In genomic region chr14:55512421-55512820, GRCh38 we compare ENCODE assay signal across 29 cellular contexts.
A peak's percentile ranks its signal among the peaks of the same experiment; 100 is the strongest.
DNase-seq lines count a peak whose midpoint lies in the region; TF ChIP-seq lines count a peak whose summit lies in the region.
"Had no signal": no experiment of that assay in that cellular context is flagged by ENCODE, and none has a peak within 500 bp of the region (broad histone marks: within the 10 kb centered on the region; RNA-seq: fewer than 3 reads in every experiment).

No MANE protein-coding gene starts in this region.

- peaks cover 16% of the 10 kb centered on the region for H3K4me1 Mint-ChIP-seq in HFFc6 (ENCODE audit: low read depth)
- no peaks in the 10 kb centered on the region for H3K4me1 Mint-ChIP-seq in activated naive CD4-positive, alpha-beta T cell treated with anti-CD3 and anti-CD28 coated beads for 36 hours (ENCODE audit: low read depth)
- H3K4me1 Mint-ChIP-seq: T-helper 17 cell had no signal

- DNase-seq in AG09309 (ENCODE audit: low read depth) (peak; percentile 14), HFFc6 (peak; percentile 18), astrocyte of the hippocampus (ENCODE audit: low read depth, low spot score) (peak; percentile 74), foreskin fibroblast (peak; percentile 10 to 47), globus pallidus (ENCODE audit: low spot score) (no peak), DMS153 (lab: John Stamatoyannopoulos, UW) (no peak), cardiac septum (ENCODE audit: low spot score) (no peak)
- DNase-seq in activated naive CD4-positive, alpha-beta T cell treated with anti-CD3 and anti-CD28 coated beads for 36 hours: no peak
- DNase-seq: activated CD4-positive, alpha-beta T cell treated with anti-CD3 and anti-CD28 coated beads, Interleukin-2, amount 50 U/mL, for 1 hour; activated CD4-positive, CD25-positive, alpha-beta regulatory T cell; activated effector memory CD4-positive, alpha-beta T cell treated with anti-CD3 and anti-CD28 coated beads, Interleukin-2, amount 50 U/mL, for 16 hours; activated T-cell treated with anti-CD3 and anti-CD28 coated beads, Interleukin-2, amount 50 U/mL, for 24 hours; body of pancreas; cerebellar nuclear complex; GF-D8; H7; head of caudate nucleus; islet precursor cell; left ventricle myocardium inferior; NCI-H1436; NCI-H2081; NCI-H526 treated with DMSO at 0.1 percent for 48 hours; NK-92 treated with Interleukin-12 subunit alpha and Interleukin-12 subunit beta, amount 100 ng/mL, for 24 hours; retina; Right ventricle myocardium superior; small intestine; stimulated activated naive CD4-positive, alpha-beta T cell treated with Interleukin-2 at 50 U/mL for 16 hours; T-helper 17 cell had no signal

- TF ChIP-seq CTCF in AG09309 (IDR thresholded peaks at IDR 0.05; ENCODE audit: control insufficient read depth, insufficient read depth, low read depth, low read length, missing control alignments) (no peak), HFFc6 (IDR thresholded peaks at IDR 0.05) (no peak), foreskin fibroblast (IDR thresholded peaks at IDR 0.05; ENCODE audit: low read depth, low read length) (no peak)

- no peaks in the 10 kb centered on the region for H3K9me3 Mint-ChIP-seq in HFFc6
- peaks cover 2% of the 10 kb centered on the region for H3K9me3 Mint-ChIP-seq in activated naive CD4-positive, alpha-beta T cell treated with anti-CD3 and anti-CD28 coated beads for 36 hours
- H3K9me3 Mint-ChIP-seq: activated T-cell treated with anti-CD3 and anti-CD28 coated beads, Interleukin-2, amount 50 U/mL, for 24 hours had no signal

- intact Hi-C loops in cardiac septum (cut with DNase I): no loop called here
- intact Hi-C loops in activated naive CD4-positive, alpha-beta T cell treated with anti-CD3 and anti-CD28 coated beads for 36 hours (cut with micrococcal nuclease): no loop called here

- H3K4me3 ChIP-seq in AG09309 (ENCODE audit: control insufficient read depth, low read depth, low read length) (no peak overlapping the region), foreskin fibroblast (ENCODE audit: low read depth in 1 of 2, low read length in 2 of 2) (no peak overlapping the region)
- H3K4me3 ChIP-seq: body of pancreas, left ventricle myocardium inferior, neural progenitor cell had no signal

- H3K27me3 Mint-ChIP-seq in HFFc6 (ENCODE audit: insufficient read depth): peaks cover 9% of the 10 kb centered on the region
- no peaks in the 10 kb centered on the region for H3K27me3 Mint-ChIP-seq in activated naive CD4-positive, alpha-beta T cell treated with anti-CD3 and anti-CD28 coated beads for 36 hours (ENCODE audit: low read depth)
- H3K27me3 Mint-ChIP-seq: activated T-cell treated with anti-CD3 and anti-CD28 coated beads, Interleukin-2, amount 50 U/mL, for 24 hours; T-helper 17 cell had no signal

- no peak overlapping the region for H3K27ac Mint-ChIP-seq in HFFc6
- H3K27ac Mint-ChIP-seq in activated naive CD4-positive, alpha-beta T cell treated with anti-CD3 and anti-CD28 coated beads for 36 hours: no peak overlapping the region
- H3K27ac Mint-ChIP-seq: activated T-cell treated with anti-CD3 and anti-CD28 coated beads, Interleukin-2, amount 50 U/mL, for 24 hours; neural progenitor cell; T-helper 17 cell had no signal

- H3K36me3 Mint-ChIP-seq in HFFc6 (ENCODE audit: low read depth): no peaks in the 10 kb centered on the region
- H3K36me3 Mint-ChIP-seq in activated naive CD4-positive, alpha-beta T cell treated with anti-CD3 and anti-CD28 coated beads for 36 hours (ENCODE audit: low read depth): no peaks in the 10 kb centered on the region
- H3K36me3 Mint-ChIP-seq: neural progenitor cell had no signal

- CTCF ChIA-PET in activated naive CD4-positive, alpha-beta T cell treated with anti-CD3 and anti-CD28 coated beads for 36 hours (lab: Charles Lee): no interaction called here

- H3K4me3 Mint-ChIP-seq in HFFc6: no peak overlapping the region
- no peak overlapping the region for H3K4me3 Mint-ChIP-seq in activated naive CD4-positive, alpha-beta T cell treated with anti-CD3 and anti-CD28 coated beads for 36 hours
- H3K4me3 Mint-ChIP-seq: activated T-cell treated with anti-CD3 and anti-CD28 coated beads, Interleukin-2, amount 50 U/mL, for 24 hours; neural progenitor cell; T-helper 17 cell had no signal

Comparison
In these comparisons a context has a peak if more than half of its experiments do, and no peak if none do; other contexts are left out.
1. DNase-seq: peak in AG09309 (single experiment), HFFc6 (single experiment), astrocyte of the hippocampus (single experiment) and foreskin fibroblast (2 of 2); none in globus pallidus (single experiment), DMS153 (single experiment), cardiac septum (single experiment) and activated naive CD4-positive, alpha-beta T cell treated with anti-CD3 and anti-CD28 coated beads for 36 hours (single experiment).